18 cellular contexts compared by ENCODE assay signal in the genomic region with DNA sequence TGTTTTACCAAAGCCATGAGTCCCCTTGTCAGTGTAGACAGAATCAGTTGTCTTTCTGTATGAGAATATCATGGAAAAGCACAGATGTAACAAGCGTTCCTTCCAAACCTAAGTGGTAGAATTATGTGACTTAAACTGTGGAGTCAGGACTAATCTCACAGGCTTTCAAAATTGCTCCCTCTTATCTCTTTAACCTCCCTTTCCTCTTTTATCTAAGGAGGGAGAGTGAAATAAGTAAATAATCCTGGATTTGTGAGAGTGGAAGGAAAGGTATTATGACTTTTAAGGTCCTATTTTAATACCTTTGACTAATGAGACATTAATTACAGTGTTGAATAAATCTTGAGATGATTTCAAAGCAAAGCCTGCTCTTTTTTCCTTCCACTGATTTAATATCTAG. TPM values are rescaled to one million over a fixed set of nuclear protein-coding genes. Genes with fewer than 3 reads are reported as not detected.
A peak's percentile ranks its signal among the peaks of the same experiment; 100 is the strongest.
DNase-seq lines count a peak whose midpoint lies in the region; ATAC-seq and TF ChIP-seq lines count a peak whose summit lies in the region.
"Had no signal": no experiment of that assay in that cellular context is flagged by ENCODE, and none has a peak within 500 bp of the region (broad histone marks: within the 10 kb centered on the region; RNA-seq: fewer than 3 reads in every experiment).

No MANE protein-coding gene starts in this region.

- TF ChIP-seq CTCF in cardiac muscle cell (IDR thresholded peaks at IDR 0.05; ENCODE audit: low read depth, low read length) (no peak), endodermal cell (conservative IDR thresholded peaks at IDR 0.05) (no peak), parathyroid adenoma (IDR thresholded peaks at IDR 0.05) (no peak), upper lobe of left lung (IDR thresholded peaks at IDR 0.05) (no peak), adrenal gland (IDR thresholded peaks at IDR 0.05) (no peak)

- H3K4me1 ChIP-seq in cardiac muscle cell (ENCODE audit: low read depth) (peaks cover 42% of the 10 kb centered on the region), endodermal cell (ENCODE audit: control insufficient read depth, insufficient read depth, low read length) (peaks cover 41% of the 10 kb centered on the region), parathyroid adenoma (peaks cover 16% of the 10 kb centered on the region), upper lobe of left lung (peaks cover 11 to 22% (median 14%) of the 10 kb centered on the region in 4 donors), adrenal gland (replicated peaks in 1 of 2) (peaks cover 0 to 6% of the 10 kb centered on the region in 2 donors)
- H3K4me1 ChIP-seq: BLaER1 had no signal

- H3K4me3 Mint-ChIP-seq in endodermal cell, result no peak overlapping the region
- H3K4me3 Mint-ChIP-seq: CD8-positive, alpha-beta memory T cell had no signal

- H3K27me3 Mint-ChIP-seq in endodermal cell (ENCODE audit: insufficient read depth), result peaks cover 2% of the 10 kb centered on the region

- TF ChIP-seq EP300 in upper lobe of left lung (IDR thresholded peaks at IDR 0.05), result no peak

- H3K9ac ChIP-seq in endodermal cell (ENCODE audit: extremely low read depth, low read length, poor library complexity, severe bottlenecking) (no peak overlapping the region), parathyroid adenoma (no peak overlapping the region)
- H3K9ac ChIP-seq: BLaER1 had no signal

- no peak overlapping the region for H3K4me2 ChIP-seq in parathyroid adenoma (ENCODE audit: low read length)
- H3K4me2 ChIP-seq: BLaER1 had no signal

- TF ChIP-seq POLR2A in upper lobe of left lung (IDR thresholded peaks at IDR 0.05) (no peak), adrenal gland (IDR thresholded peaks at IDR 0.05) (no peak)

- H3K36me3 ChIP-seq in cardiac muscle cell, result no peaks in the 10 kb centered on the region
- no peaks in the 10 kb centered on the region for H3K36me3 ChIP-seq in endodermal cell (ENCODE audit: control insufficient read depth, insufficient read depth, low read length)
- H3K36me3 ChIP-seq in parathyroid adenoma (ENCODE audit: control insufficient read depth, insufficient read depth, low read length), result no peaks in the 10 kb centered on the region
- no peaks in the 10 kb centered on the region for H3K36me3 ChIP-seq in upper lobe of left lung
- no peaks in the 10 kb centered on the region for H3K36me3 ChIP-seq in adrenal gland (replicated peaks in 1 of 2)
- H3K36me3 ChIP-seq: BLaER1 had no signal

- peak overlapping the region; percentile 1 for H2AFZ ChIP-seq in parathyroid adenoma

- H3K27ac Mint-ChIP-seq in endodermal cell, result no peak overlapping the region
- H3K27ac Mint-ChIP-seq: CD8-positive, alpha-beta memory T cell had no signal

- H3K27ac ChIP-seq in cardiac muscle cell, result peak overlapping the region; percentile 84
- no peak overlapping the region for H3K27ac ChIP-seq in endodermal cell (ENCODE audit: low read depth, low read length)
- H3K27ac ChIP-seq in parathyroid adenoma, result no peak overlapping the region
- H3K27ac ChIP-seq in upper lobe of left lung, result no peak overlapping the region
- no peak overlapping the region for H3K27ac ChIP-seq in adrenal gland
- H3K27ac ChIP-seq: BLaER1 had no signal

- intact Hi-C loops in left ventricle myocardium superior (cut with micrococcal nuclease) (no loop called here), adrenal gland (cut with DNase I) (no loop called here)

- H3K27me3 ChIP-seq in cardiac muscle cell, result no peaks in the 10 kb centered on the region
- H3K27me3 ChIP-seq in endodermal cell (ENCODE audit: control insufficient read depth, insufficient read depth, low read length, poor library complexity, severe bottlenecking), result no peaks in the 10 kb centered on the region
- no peaks in the 10 kb centered on the region for H3K27me3 ChIP-seq in parathyroid adenoma (ENCODE audit: control insufficient read depth, insufficient read depth, low read length)
- H3K27me3 ChIP-seq in upper lobe of left lung, result no peaks in the 10 kb centered on the region
- no peaks in the 10 kb centered on the region for H3K27me3 ChIP-seq in adrenal gland
- H3K27me3 ChIP-seq: BLaER1 had no signal

- peaks cover 48% of the 10 kb centered on the region for H3K4me1 Mint-ChIP-seq in endodermal cell
- H3K4me1 Mint-ChIP-seq: CD8-positive, alpha-beta memory T cell had no signal

- DNase-seq in cardiac muscle cell (ENCODE audit: low read depth in 1 of 2, low spot score in 1 of 2), result no peak
- no peak for DNase-seq in left ventricle myocardium superior
- no peak for DNase-seq in endodermal cell
- no peak for DNase-seq in upper lobe of left lung
- DNase-seq in adrenal gland, result no peak
- DNase-seq: CD8-positive, alpha-beta memory T cell; DMS153; GOT3; NCI-H1048; NCI-H1436 treated with DMSO at 0.1 percent for 48 hours; NCI-H345; NCI-H526 treated with DMSO at 0.1 percent for 48 hours; NK-92 treated with Interleukin-12 subunit alpha and Interleukin-12 subunit beta, amount 100 ng/mL, for 24 hours; OCI-M1 had no signal

- H3K4me3 ChIP-seq in cardiac muscle cell, result no peak overlapping the region
- H3K4me3 ChIP-seq in endodermal cell (ENCODE audit: low read length), result peak overlapping the region; percentile 10
- no peak overlapping the region for H3K4me3 ChIP-seq in parathyroid adenoma (ENCODE audit: low read depth, low read length)
- no peak overlapping the region for H3K4me3 ChIP-seq in upper lobe of left lung
- no peak overlapping the region for H3K4me3 ChIP-seq in adrenal gland
- H3K4me3 ChIP-seq: BLaER1 had no signal

- H3K36me3 Mint-ChIP-seq in endodermal cell (ENCODE audit: low read depth), result no peaks in the 10 kb centered on the region
- H3K36me3 Mint-ChIP-seq: CD8-positive, alpha-beta memory T cell had no signal

- ATAC-seq in left ventricle myocardium superior, result no peak
- no peak for ATAC-seq in upper lobe of left lung (ENCODE audit: low FRiP score in 2 of 2)
- ATAC-seq in GM18498 (IDR thresholded peaks at IDR 0.05; ENCODE audit: unreplicated experiment), result no peak
- ATAC-seq: HepG2 had no signal

- H3K9me3 ChIP-seq in cardiac muscle cell (ENCODE audit: low read depth) (no peaks in the 10 kb centered on the region), endodermal cell (ENCODE audit: control insufficient read depth, low read length) (no peaks in the 10 kb centered on the region), parathyroid adenoma (ENCODE audit: control insufficient read depth, low read length) (no peaks in the 10 kb centered on the region), upper lobe of left lung (no peaks in the 10 kb centered on the region), adrenal gland (replicated peaks in 1 of 3) (no peaks in the 10 kb centered on the region)
- H3K9me3 ChIP-seq: BLaER1 had no signal

- H3K9me3 Mint-ChIP-seq in endodermal cell, result no peaks in the 10 kb centered on the region
- H3K9me3 Mint-ChIP-seq: CD8-positive, alpha-beta memory T cell had no signal

- WGBS in endodermal cell (ENCODE audit: insufficient coverage in 1 of 2, insufficient read length in 1 of 2), 2 experiments, result 89% methylated on average over 1 of the region's 1 CpG; no CpG with 5 or more reads in 1 of the 2 experiments
- 65 to 81% methylated on average over 1 of the region's 1 CpG for WGBS in upper lobe of left lung, 2 donors
- WGBS in adrenal gland, 4 donors, result 65 to 85% (median 82%) methylated on average over 1 of the region's 1 CpG

- no peaks in the 10 kb centered on the region for H3K79me2 ChIP-seq in parathyroid adenoma

RNA-seq across cellular contexts. Expression of gene LIFR, which starts 52.4 kb away (rescaled TPM):
- 21.4 and 35.6 TPM in 2 replicates for total RNA-seq in cardiac muscle cell
- 20.7 and 29.1 TPM in 2 replicates for polyA plus RNA-seq in cardiac muscle cell
- 61.1 TPM for total RNA-seq in left ventricle myocardium superior
- total RNA-seq in endodermal cell, result 10 to 100 TPM; 81.7 to 85.9 TPM
- polyA plus RNA-seq in endodermal cell (2013, experiment 1 of 2), result 36.8 TPM
- polyA plus RNA-seq in endodermal cell (2013, experiment 2 of 2), result 46.8 TPM
- total RNA-seq in upper lobe of left lung, result 100 to 1,000 TPM in 1 of 6 donors, 10 to 100 TPM in 5; 69.1 to 103 (median 85.8) TPM
- total RNA-seq in adrenal gland, result 100 to 1,000 TPM in 3 of 8 donors, 10 to 100 TPM in 5; 43.2 to 118 (median 68.0) TPM
- 10 to 100 TPM in 2 of 3 donors, 1 to 10 TPM in 1; 9.2 to 18.3 (median 10.2) TPM for polyA plus RNA-seq in adrenal gland
- total RNA-seq: CD8-positive, alpha-beta memory T cell had no signal
- polyA plus RNA-seq: CD8-positive, alpha-beta memory T cell had no signal
